19 cellular contexts compared by ENCODE assay signal in the genomic region with DNA sequence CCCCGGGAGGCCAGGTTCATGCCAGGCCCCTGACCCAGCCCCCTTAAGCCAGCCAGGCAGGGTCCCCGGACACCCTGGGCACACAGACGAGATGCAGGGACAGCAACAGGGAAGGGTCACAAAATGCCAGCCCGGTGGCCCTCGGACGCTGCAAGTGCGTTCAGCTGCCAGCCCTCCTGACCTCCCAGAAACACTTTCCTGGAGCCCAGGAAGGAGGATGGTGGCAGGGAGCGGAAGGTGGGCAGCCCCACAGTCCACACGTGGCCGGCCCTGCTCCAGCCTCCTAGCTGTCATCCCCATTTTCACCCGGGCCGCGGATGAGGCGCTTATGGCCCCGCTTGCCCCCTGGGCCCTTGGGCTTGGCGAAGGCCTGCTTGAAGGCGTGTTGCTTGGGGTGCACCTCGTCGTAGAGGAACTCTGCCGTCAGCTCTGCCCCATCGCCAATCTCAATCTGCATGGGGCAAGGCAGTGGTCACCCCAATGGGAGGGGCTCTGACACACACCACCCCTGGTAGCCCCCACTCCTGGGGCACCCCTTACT. TPM values are rescaled to one million over a fixed set of nuclear protein-coding genes. Genes with fewer than 3 reads are reported as not detected.
"Had no signal": no experiment of that assay in that cellular context is flagged by ENCODE, and none has a peak within 500 bp of the region (broad histone marks: within the 10 kb centered on the region; RNA-seq: fewer than 3 reads in every experiment).

No MANE protein-coding gene starts in this region.

- H3K4me3 Mint-ChIP-seq: endodermal cell, immature natural killer cell, neural crest cell, WTC11 had no signal

- DNase-seq: activated CD4-positive, alpha-beta T cell treated with anti-CD3 and anti-CD28 coated beads, Interleukin-2, amount 50 U/mL, for 1 hour; activated naive CD4-positive, alpha-beta T cell treated with anti-CD3 and anti-CD28 coated beads, Interleukin-2, amount 50 U/mL, for 16 hours; endodermal cell; erythroblast; heart left ventricle; immature natural killer cell; stimulated activated CD4-positive, alpha-beta T cell treated with anti-CD3 and anti-CD28 coated beads, Interleukin-12 subunit alpha, Interleukin-12 subunit beta, amount 100 ng/mL, for 4 hours; stimulated activated CD4-positive, alpha-beta T cell treated with anti-CD3 and anti-CD28 coated beads, Interleukin-2, amount 100 ng/mL, for 24 hours had no signal

- H3K4me1 Mint-ChIP-seq: endodermal cell, neural crest cell had no signal

- H3K4me3 ChIP-seq: cardiac muscle cell, gastrocnemius medialis, heart left ventricle, ovary had no signal

- FAIRE-seq: astrocyte, TTC549, urothelium cell line had no signal

- H3K9me3 ChIP-seq: gastrocnemius medialis, heart left ventricle, ovary had no signal

- H3K27me3 ChIP-seq: cardiac muscle cell, gastrocnemius medialis, heart left ventricle, ovary had no signal

- H3K27ac ChIP-seq: cardiac muscle cell, heart left ventricle, ovary had no signal

- H3K27ac Mint-ChIP-seq: activated T-helper 2 cell treated with anti-CD3 and anti-CD28 coated beads, Interferon-gamma antibody, Interleukin-2, Interleukin-4, amounts not matched to agents 10 μg/mL and 5 μg/mL and 100 μg/mL, durations not matched to agents 14 hours and 24 hours and 36 hours; endodermal cell; immature natural killer cell; WTC11 had no signal

- ATAC-seq: gastrocnemius medialis, heart left ventricle, WTC11 had no signal

- H3K9me3 Mint-ChIP-seq: activated T-helper 2 cell treated with anti-CD3 and anti-CD28 coated beads, Interferon-gamma antibody, Interleukin-2, Interleukin-4, amounts not matched to agents 10 μg/mL and 5 μg/mL and 100 μg/mL, durations not matched to agents 14 hours and 24 hours and 36 hours; endodermal cell; immature natural killer cell; neural crest cell; WTC11 had no signal

RNA-seq across cellular contexts. Expression of gene TLR9, which starts 3.4 kb away (rescaled TPM):
- total RNA-seq: dermis microvascular lymphatic vessel endothelial cell, lung microvascular endothelial cell, neural crest cell, WTC11 had no signal
- polyA plus RNA-seq: cardiac muscle cell, immature natural killer cell had no signal
